33 cellular contexts compared by ENCODE assay signal in genomic region chr6:133767571-133767970, GRCh38.
DNase-seq lines count a peak whose midpoint lies in the region; ATAC-seq and TF ChIP-seq lines count a peak whose summit lies in the region.
"Had no signal": no experiment of that assay in that cellular context is flagged by ENCODE, and none has a peak within 500 bp of the region (broad histone marks: within the 10 kb centered on the region; RNA-seq: fewer than 3 reads in every experiment).

No MANE protein-coding gene starts in this region.

- intact Hi-C loops in ascending aorta (cut with DNase I): no loop called here

- H3K36me3 Mint-ChIP-seq in stimulated activated effector memory CD8-positive, alpha-beta T cell treated with anti-CD3 and anti-CD28 coated beads, Interleukin-12 subunit alpha, Interleukin-12 subunit beta, amount 100 ng/mL, for 72 hours: no peaks in the 10 kb centered on the region
- H3K36me3 Mint-ChIP-seq: CD4-positive, CD25-positive, alpha-beta regulatory T cell had no signal

- DNase-seq in NCI-H2029 treated with DMSO at 0.1 percent for 48 hours (lab: John Stamatoyannopoulos, UW): peak; percentile 1
- DNase-seq in NCI-H2029 (lab: John Stamatoyannopoulos, UW): no peak
- DNase-seq in RWPE2 (ENCODE audit: low spot score): no peak
- DNase-seq in fibroblast of the aortic adventitia (ENCODE audit: low read depth): peak; percentile 68
- no peak for DNase-seq in stimulated activated effector memory CD8-positive, alpha-beta T cell treated with anti-CD3 and anti-CD28 coated beads, Interleukin-12 subunit alpha, Interleukin-12 subunit beta, amount 100 ng/mL, for 72 hours (ENCODE audit: low spot score in 2 of 2)
- DNase-seq in SKM-1 (lab: John Stamatoyannopoulos, UW; ENCODE audit: unreplicated experiment): no peak
- DNase-seq in DMS 273 treated with DMSO at 0.1 percent for 48 hours (lab: John Stamatoyannopoulos, UW): no peak
- DNase-seq in ascending aorta (ENCODE audit: low spot score in 2 of 2): no peak
- DNase-seq: 8988T; activated CD4-positive, CD25-positive, alpha-beta regulatory T cell treated with anti-CD3 and anti-CD28 coated beads, Interleukin-2, amount 50 U/mL, for 72 hours; activated CD8-positive, alpha-beta T cell treated with anti-CD3 and anti-CD28 coated beads for 36 hours; activated naive CD4-positive, alpha-beta T cell treated with anti-CD3 and anti-CD28 coated beads, Interleukin-2, amount 50 U/mL, for 16 hours; amniotic stem cell; CD4-positive, CD25-positive, alpha-beta regulatory T cell; EL; GOT3; KBM-7; lower lobe of right lung; MG63; mucosa of descending colon; NCI-H1105 treated with DMSO at 0.1 percent for 48 hours; NCI-H187 treated with DMSO at 0.1 percent for 48 hours; NCI-H2227 treated with DMSO at 0.1 percent for 48 hours; NCI-H69; nephron progenitor cell; SHP77; stimulated activated naive CD4-positive, alpha-beta T cell treated with Interleukin-2 at 50 U/mL for 16 hours; T-helper 2 cell; uterus had no signal

- peak overlapping the region; percentile 67 for H3K27ac ChIP-seq in RWPE2 (ENCODE audit: poor library complexity, severe bottlenecking)
- no peak overlapping the region for H3K27ac ChIP-seq in ascending aorta
- H3K27ac ChIP-seq: lower lobe of right lung, skin epidermis, suprapubic skin had no signal

- no peak overlapping the region for H3K4me3 Mint-ChIP-seq in stimulated activated effector memory CD8-positive, alpha-beta T cell treated with anti-CD3 and anti-CD28 coated beads, Interleukin-12 subunit alpha, Interleukin-12 subunit beta, amount 100 ng/mL, for 72 hours
- H3K4me3 Mint-ChIP-seq: activated CD8-positive, alpha-beta T cell treated with anti-CD3 and anti-CD28 coated beads for 36 hours; activated T-helper 17 cell treated with anti-CD3 and anti-CD28 coated beads, Interleukin-2, amount 50 U/mL, for 72 hours; CD4-positive, CD25-positive, alpha-beta regulatory T cell; nephron progenitor cell had no signal

- no peak for ATAC-seq in RWPE2 (ENCODE audit: low read depth)
- ATAC-seq in stimulated activated effector memory CD8-positive, alpha-beta T cell treated with anti-CD3 and anti-CD28 coated beads, Interleukin-12 subunit alpha, Interleukin-12 subunit beta, amount 100 ng/mL, for 72 hours: peak; percentile 21
- ATAC-seq: activated CD8-positive, alpha-beta T cell treated with anti-CD3 and anti-CD28 coated beads for 36 hours; activated T-helper 17 cell treated with anti-CD3 and anti-CD28 coated beads, Interleukin-2, amount 50 U/mL, for 72 hours; lower lobe of right lung; mucosa of descending colon; Panc1 had no signal

- H3K9me3 Mint-ChIP-seq in stimulated activated effector memory CD8-positive, alpha-beta T cell treated with anti-CD3 and anti-CD28 coated beads, Interleukin-12 subunit alpha, Interleukin-12 subunit beta, amount 100 ng/mL, for 72 hours: peaks cover 6% of the 10 kb centered on the region
- H3K9me3 Mint-ChIP-seq: activated CD8-positive, alpha-beta T cell treated with anti-CD3 and anti-CD28 coated beads for 36 hours; activated T-helper 17 cell treated with anti-CD3 and anti-CD28 coated beads, Interleukin-2, amount 50 U/mL, for 72 hours; nephron progenitor cell had no signal

- H3K4me3 ChIP-seq in RWPE2 (ENCODE audit: severe bottlenecking) (no peak overlapping the region), fibroblast of the aortic adventitia (ENCODE audit: low read depth, low read length) (no peak overlapping the region), ascending aorta (no peak overlapping the region)
- H3K4me3 ChIP-seq: lower lobe of right lung, MG63, mucosa of descending colon, skin epidermis, suprapubic skin, uterus had no signal

- H3K4me1 ChIP-seq in RWPE2 (ENCODE audit: insufficient read depth, poor library complexity, severe bottlenecking) (peaks cover 26% of the 10 kb centered on the region), ascending aorta (peaks cover 0 to 24% of the 10 kb centered on the region in 2 donors)
- H3K4me1 ChIP-seq: lower lobe of right lung, uterus had no signal

- no peak overlapping the region for H3K27ac Mint-ChIP-seq in stimulated activated effector memory CD8-positive, alpha-beta T cell treated with anti-CD3 and anti-CD28 coated beads, Interleukin-12 subunit alpha, Interleukin-12 subunit beta, amount 100 ng/mL, for 72 hours
- H3K27ac Mint-ChIP-seq: activated CD8-positive, alpha-beta T cell treated with anti-CD3 and anti-CD28 coated beads for 36 hours; activated T-helper 17 cell treated with anti-CD3 and anti-CD28 coated beads, Interleukin-2, amount 50 U/mL, for 72 hours; CD4-positive, CD25-positive, alpha-beta regulatory T cell; nephron progenitor cell had no signal

- H3K36me3 ChIP-seq in RWPE2 (ENCODE audit: low read depth) (no peaks in the 10 kb centered on the region), ascending aorta (no peaks in the 10 kb centered on the region)
- H3K36me3 ChIP-seq: lower lobe of right lung, suprapubic skin, uterus had no signal

- TF ChIP-seq CTCF in RWPE2 (IDR thresholded peaks at IDR 0.05; ENCODE audit: poor library complexity, severe bottlenecking) (no peak), fibroblast of the aortic adventitia (IDR thresholded peaks at IDR 0.05; ENCODE audit: insufficient read depth, low read length) (no peak), ascending aorta (IDR thresholded peaks at IDR 0.05) (no peak)

- H3K9me3 ChIP-seq in RWPE2 (ENCODE audit: severe bottlenecking) (no peaks in the 10 kb centered on the region), ascending aorta (no peaks in the 10 kb centered on the region)
- H3K9me3 ChIP-seq: lower lobe of right lung, MG63, mucosa of descending colon, suprapubic skin, uterus had no signal

- no peaks in the 10 kb centered on the region for H3K4me1 Mint-ChIP-seq in stimulated activated effector memory CD8-positive, alpha-beta T cell treated with anti-CD3 and anti-CD28 coated beads, Interleukin-12 subunit alpha, Interleukin-12 subunit beta, amount 100 ng/mL, for 72 hours
- H3K4me1 Mint-ChIP-seq: activated T-helper 17 cell treated with anti-CD3 and anti-CD28 coated beads, Interleukin-2, amount 50 U/mL, for 72 hours; CD4-positive, CD25-positive, alpha-beta regulatory T cell had no signal

- H3K27me3 ChIP-seq in RWPE2 (ENCODE audit: insufficient read depth, poor library complexity, severe bottlenecking) (no peaks in the 10 kb centered on the region), ascending aorta (no peaks in the 10 kb centered on the region)
- H3K27me3 ChIP-seq: MG63, suprapubic skin, uterus had no signal

Comparison
In these comparisons a context has a peak if more than half of its experiments do, and no peak if none do; other contexts are left out.
1. DNase-seq: peak in NCI-H2029 treated with DMSO at 0.1 percent for 48 hours (single experiment) and fibroblast of the aortic adventitia (single experiment); none in NCI-H2029 (single experiment), RWPE2 (single experiment), stimulated activated effector memory CD8-positive, alpha-beta T cell treated with anti-CD3 and anti-CD28 coated beads, Interleukin-12 subunit alpha, Interleukin-12 subunit beta, amount 100 ng/mL, for 72 hours (0 of 2), SKM-1 (single experiment), DMS 273 treated with DMSO at 0.1 percent for 48 hours (single experiment) and ascending aorta (0 of 2).